Comparison of ENCODE assay signal across 18 cellular contexts in the genomic region with DNA sequence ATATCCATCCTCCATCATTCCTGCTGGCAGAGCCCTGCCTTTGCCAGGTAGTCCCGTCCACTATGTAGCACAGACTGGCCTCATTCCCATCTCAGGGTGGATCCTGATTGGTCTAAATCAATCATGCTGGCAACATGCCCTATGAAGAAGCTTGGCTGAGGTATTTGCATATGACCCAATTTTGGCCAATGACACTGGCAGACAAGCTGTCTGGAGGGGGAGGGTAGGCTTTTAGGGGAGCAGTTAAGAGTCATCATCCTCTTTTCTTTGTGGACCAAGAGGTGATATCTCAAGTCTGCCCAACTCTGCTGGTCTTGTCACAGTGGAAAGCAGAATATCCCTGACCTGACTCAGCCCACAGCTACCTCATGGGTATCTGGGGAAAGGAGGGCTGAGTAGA. TPM values are rescaled to one million over a fixed set of nuclear protein-coding genes. Genes with fewer than 3 reads are reported as not detected.
A peak's percentile ranks its signal among the peaks of the same experiment; 100 is the strongest.
DNase-seq lines count a peak whose midpoint lies in the region; ATAC-seq and TF ChIP-seq lines count a peak whose summit lies in the region.
"Had no signal": no experiment of that assay in that cellular context is flagged by ENCODE, and none has a peak within 500 bp of the region (broad histone marks: within the 10 kb centered on the region; RNA-seq: fewer than 3 reads in every experiment).

No MANE protein-coding gene starts in this region.

- no peak overlapping the region for H3K4me3 Mint-ChIP-seq in activated CD8-positive, alpha-beta T cell treated with anti-CD3 and anti-CD28 coated beads for 36 hours
- H3K4me3 Mint-ChIP-seq in activated CD8-positive, alpha-beta T cell treated with anti-CD3 and anti-CD28 coated beads, Interleukin-2, amount 10 ng/mL, durations not matched to agents 7 days and 5 days: no peak overlapping the region
- no peak overlapping the region for H3K4me3 Mint-ChIP-seq in stimulated activated effector memory CD8-positive, alpha-beta T cell treated with anti-CD3 and anti-CD28 coated beads, Interleukin-12 subunit alpha, Interleukin-12 subunit beta, amount 100 ng/mL, for 72 hours

- DNase-seq in activated CD8-positive, alpha-beta T cell treated with anti-CD3 and anti-CD28 coated beads for 36 hours: peak; percentile 22
- no peak for DNase-seq in activated CD8-positive, alpha-beta T cell treated with anti-CD3 and anti-CD28 coated beads, Interleukin-2, amount 10 ng/mL, durations not matched to agents 7 days and 5 days
- DNase-seq in NCI-H2196 (lab: John Stamatoyannopoulos, UW; ENCODE audit: unreplicated experiment): peak; percentile 13
- peak; percentile 75 for DNase-seq in cerebellum (ENCODE audit: low spot score)
- no peak for DNase-seq in stimulated activated effector memory CD8-positive, alpha-beta T cell treated with anti-CD3 and anti-CD28 coated beads, Interleukin-12 subunit alpha, Interleukin-12 subunit beta, amount 100 ng/mL, for 72 hours (ENCODE audit: low spot score in 2 of 2)
- no peak for DNase-seq in NCI-H524 treated with DMSO at 0.1 percent for 48 hours (lab: John Stamatoyannopoulos, UW)
- no peak for DNase-seq in central memory CD4-positive, alpha-beta T cell
- DNase-seq: activated gamma-delta T cell, foreskin fibroblast, left ventricle myocardium inferior, NCI-H1930, NCI-H774, occipital lobe, SW 1271 had no signal

- CTCF ChIA-PET in activated CD8-positive, alpha-beta T cell treated with anti-CD3 and anti-CD28 coated beads for 36 hours (lab: Charles Lee): interaction anchor here (1.1 to 1.8 kb wide), 4 partner anchors 10 to 174 kb away, joined by 3 to 7 read pairs (median 5); a partner anchor contains a TSS
- CTCF ChIA-PET in activated CD8-positive, alpha-beta T cell treated with anti-CD3 and anti-CD28 coated beads, Interleukin-2, amount 10 ng/mL, durations not matched to agents 7 days and 5 days (lab: Charles Lee): interaction anchor here (0.9 to 1.9 kb wide), 6 partner anchors 12 to 174 kb away, joined by 3 to 10 read pairs (median 5); a partner anchor contains a TSS

- H3K27me3 Mint-ChIP-seq in activated CD8-positive, alpha-beta T cell treated with anti-CD3 and anti-CD28 coated beads for 36 hours: no peaks in the 10 kb centered on the region
- H3K27me3 Mint-ChIP-seq in activated CD8-positive, alpha-beta T cell treated with anti-CD3 and anti-CD28 coated beads, Interleukin-2, amount 10 ng/mL, durations not matched to agents 7 days and 5 days (ENCODE audit: low read depth): peaks cover 16% of the 10 kb centered on the region

- H3K36me3 Mint-ChIP-seq in activated CD8-positive, alpha-beta T cell treated with anti-CD3 and anti-CD28 coated beads for 36 hours (ENCODE audit: low read depth): no peaks in the 10 kb centered on the region
- H3K36me3 Mint-ChIP-seq in activated CD8-positive, alpha-beta T cell treated with anti-CD3 and anti-CD28 coated beads, Interleukin-2, amount 10 ng/mL, durations not matched to agents 7 days and 5 days (ENCODE audit: low read depth): no peaks in the 10 kb centered on the region
- H3K36me3 Mint-ChIP-seq in stimulated activated effector memory CD8-positive, alpha-beta T cell treated with anti-CD3 and anti-CD28 coated beads, Interleukin-12 subunit alpha, Interleukin-12 subunit beta, amount 100 ng/mL, for 72 hours: peaks cover 16% of the 10 kb centered on the region

- POLR2A ChIA-PET in activated CD8-positive, alpha-beta T cell treated with anti-CD3 and anti-CD28 coated beads for 36 hours (lab: Charles Lee): interaction anchor here (1.0 to 2.0 kb wide), 4 partner anchors 21 to 164 kb away, joined by 3 to 5 read pairs (median 3); a partner anchor contains a TSS
- POLR2A ChIA-PET in activated CD8-positive, alpha-beta T cell treated with anti-CD3 and anti-CD28 coated beads, Interleukin-2, amount 10 ng/mL, durations not matched to agents 7 days and 5 days (lab: Charles Lee): interaction anchor here (1.0 to 2.1 kb wide), 2 partner anchors 17 to 129 kb away, joined by 3 to 12 read pairs; a partner anchor contains a TSS

- no peak overlapping the region for H3K27ac Mint-ChIP-seq in activated CD8-positive, alpha-beta T cell treated with anti-CD3 and anti-CD28 coated beads for 36 hours
- H3K27ac Mint-ChIP-seq in activated CD8-positive, alpha-beta T cell treated with anti-CD3 and anti-CD28 coated beads, Interleukin-2, amount 10 ng/mL, durations not matched to agents 7 days and 5 days: no peak overlapping the region
- H3K27ac Mint-ChIP-seq in stimulated activated effector memory CD8-positive, alpha-beta T cell treated with anti-CD3 and anti-CD28 coated beads, Interleukin-12 subunit alpha, Interleukin-12 subunit beta, amount 100 ng/mL, for 72 hours: peak overlapping the region; percentile 34

- intact Hi-C loops in activated CD8-positive, alpha-beta T cell treated with anti-CD3 and anti-CD28 coated beads for 36 hours (cut with micrococcal nuclease): no loop called here

- peaks cover 11% of the 10 kb centered on the region for H3K4me1 Mint-ChIP-seq in activated CD8-positive, alpha-beta T cell treated with anti-CD3 and anti-CD28 coated beads for 36 hours (ENCODE audit: low read depth)
- peaks cover 19% of the 10 kb centered on the region for H3K4me1 Mint-ChIP-seq in activated CD8-positive, alpha-beta T cell treated with anti-CD3 and anti-CD28 coated beads, Interleukin-2, amount 10 ng/mL, durations not matched to agents 7 days and 5 days (ENCODE audit: low read depth)
- H3K4me1 Mint-ChIP-seq in stimulated activated effector memory CD8-positive, alpha-beta T cell treated with anti-CD3 and anti-CD28 coated beads, Interleukin-12 subunit alpha, Interleukin-12 subunit beta, amount 100 ng/mL, for 72 hours: peaks cover 40% of the 10 kb centered on the region

- no peaks in the 10 kb centered on the region for H3K9me3 Mint-ChIP-seq in activated CD8-positive, alpha-beta T cell treated with anti-CD3 and anti-CD28 coated beads for 36 hours
- no peaks in the 10 kb centered on the region for H3K9me3 Mint-ChIP-seq in activated CD8-positive, alpha-beta T cell treated with anti-CD3 and anti-CD28 coated beads, Interleukin-2, amount 10 ng/mL, durations not matched to agents 7 days and 5 days (ENCODE audit: insufficient read depth)
- H3K9me3 Mint-ChIP-seq in stimulated activated effector memory CD8-positive, alpha-beta T cell treated with anti-CD3 and anti-CD28 coated beads, Interleukin-12 subunit alpha, Interleukin-12 subunit beta, amount 100 ng/mL, for 72 hours: no peaks in the 10 kb centered on the region

- ATAC-seq in activated CD8-positive, alpha-beta T cell treated with anti-CD3 and anti-CD28 coated beads for 36 hours: peak; percentile 65
- ATAC-seq in activated CD8-positive, alpha-beta T cell treated with anti-CD3 and anti-CD28 coated beads, Interleukin-2, amount 10 ng/mL, durations not matched to agents 7 days and 5 days: no peak
- peak; percentile 85 for ATAC-seq in stimulated activated effector memory CD8-positive, alpha-beta T cell treated with anti-CD3 and anti-CD28 coated beads, Interleukin-12 subunit alpha, Interleukin-12 subunit beta, amount 100 ng/mL, for 72 hours
- no peak for ATAC-seq in HG02840 (IDR thresholded peaks at IDR 0.05; ENCODE audit: low FRiP score, unreplicated experiment)

- TF ChIP-seq CTCF in activated CD8-positive, alpha-beta T cell treated with anti-CD3 and anti-CD28 coated beads for 36 hours (IDR thresholded peaks at IDR 0.05): no peak

RNA-seq across cellular contexts. Expression of a gene that starts 5.1 kb away (rescaled TPM):
- under 1 TPM in 1 of 2 experiments, not detected in 1; 0.36 TPM for total RNA-seq in activated CD8-positive, alpha-beta T cell treated with anti-CD3 and anti-CD28 coated beads for 36 hours
- total RNA-seq in activated CD8-positive, alpha-beta T cell treated with anti-CD3 and anti-CD28 coated beads, Interleukin-2, amount 10 ng/mL, durations not matched to agents 7 days and 5 days: under 1 TPM; 0.23 to 0.63 TPM
- total RNA-seq in cerebellum: 1.4 TPM
- total RNA-seq: endothelial cell of umbilical vein, H4, RPMI7951 had no signal

RNA-seq across cellular contexts. Expression of a gene that starts 16.0 kb away (rescaled TPM):
- 10 to 100 TPM; 44.8 to 46.5 TPM for total RNA-seq in activated CD8-positive, alpha-beta T cell treated with anti-CD3 and anti-CD28 coated beads for 36 hours
- total RNA-seq in activated CD8-positive, alpha-beta T cell treated with anti-CD3 and anti-CD28 coated beads, Interleukin-2, amount 10 ng/mL, durations not matched to agents 7 days and 5 days: 10 to 100 TPM; 51.4 to 54.8 TPM
- total RNA-seq in cerebellum: 82.5 TPM

RNA-seq across cellular contexts. Expression of a gene that starts 33.1 kb away (rescaled TPM):
- total RNA-seq in activated CD8-positive, alpha-beta T cell treated with anti-CD3 and anti-CD28 coated beads for 36 hours: 10 to 100 TPM; 47.3 to 48.9 TPM
- 10 to 100 TPM; 33.7 to 39.8 TPM for total RNA-seq in activated CD8-positive, alpha-beta T cell treated with anti-CD3 and anti-CD28 coated beads, Interleukin-2, amount 10 ng/mL, durations not matched to agents 7 days and 5 days
- 24.0 TPM for total RNA-seq in cerebellum

RNA-seq across cellular contexts. Expression of a gene that starts 52.5 kb away (rescaled TPM):
- total RNA-seq in activated CD8-positive, alpha-beta T cell treated with anti-CD3 and anti-CD28 coated beads for 36 hours: 10 to 100 TPM; 51.6 to 61.2 TPM
- total RNA-seq in activated CD8-positive, alpha-beta T cell treated with anti-CD3 and anti-CD28 coated beads, Interleukin-2, amount 10 ng/mL, durations not matched to agents 7 days and 5 days: 10 to 100 TPM; 51.4 to 57.8 TPM
- 37.7 TPM for total RNA-seq in cerebellum

RNA-seq across cellular contexts. Expression of a gene that starts 53.8 kb away (rescaled TPM):
- total RNA-seq in activated CD8-positive, alpha-beta T cell treated with anti-CD3 and anti-CD28 coated beads for 36 hours: 1 to 10 TPM; 2.2 to 2.6 TPM
- 1 to 10 TPM; 1.3 to 1.6 TPM for total RNA-seq in activated CD8-positive, alpha-beta T cell treated with anti-CD3 and anti-CD28 coated beads, Interleukin-2, amount 10 ng/mL, durations not matched to agents 7 days and 5 days
- 165 TPM for total RNA-seq in cerebellum

Comparison
In these comparisons a context has a peak if more than half of its experiments do, and no peak if none do; other contexts are left out.
1. ATAC-seq: peak in activated CD8-positive, alpha-beta T cell treated with anti-CD3 and anti-CD28 coated beads for 36 hours (single experiment) and stimulated activated effector memory CD8-positive, alpha-beta T cell treated with anti-CD3 and anti-CD28 coated beads, Interleukin-12 subunit alpha, Interleukin-12 subunit beta, amount 100 ng/mL, for 72 hours (single experiment); none in activated CD8-positive, alpha-beta T cell treated with anti-CD3 and anti-CD28 coated beads, Interleukin-2, amount 10 ng/mL, durations not matched to agents 7 days and 5 days (single experiment) and HG02840 (single experiment).
2. DNase-seq: peak in activated CD8-positive, alpha-beta T cell treated with anti-CD3 and anti-CD28 coated beads for 36 hours (single experiment), NCI-H2196 (single experiment) and cerebellum (single experiment); none in activated CD8-positive, alpha-beta T cell treated with anti-CD3 and anti-CD28 coated beads, Interleukin-2, amount 10 ng/mL, durations not matched to agents 7 days and 5 days (single experiment), stimulated activated effector memory CD8-positive, alpha-beta T cell treated with anti-CD3 and anti-CD28 coated beads, Interleukin-12 subunit alpha, Interleukin-12 subunit beta, amount 100 ng/mL, for 72 hours (0 of 2), NCI-H524 treated with DMSO at 0.1 percent for 48 hours (single experiment) and central memory CD4-positive, alpha-beta T cell (single experiment).